10 cellular contexts compared by ENCODE assay signal in genomic region chr17:77349976-77350830, GRCh38.
DNase-seq lines count a peak whose midpoint lies in the region; ATAC-seq and TF ChIP-seq lines count a peak whose summit lies in the region.
"Had no signal": no experiment of that assay in that cellular context is flagged by ENCODE, and none has a peak within 500 bp of the region (broad histone marks: within the 10 kb centered on the region; RNA-seq: fewer than 3 reads in every experiment).

No MANE protein-coding gene starts in this region.

- no peaks in the 10 kb centered on the region for H3K9me3 ChIP-seq in mucosa of descending colon
- no peaks in the 10 kb centered on the region for H3K9me3 ChIP-seq in effector memory CD4-positive, alpha-beta T cell (ENCODE audit: control insufficient read depth, low read length)

- DNase-seq in AG08395 (ENCODE audit: low spot score): peak; percentile 52
- peak; percentile 70 for DNase-seq in HFF-Myc (ENCODE audit: extremely low read depth, low read depth)
- peak; percentile 75 for DNase-seq in fibroblast of gingiva (ENCODE audit: low read depth)
- DNase-seq in mucosa of descending colon: peak in 1 of 3 donors; percentile 61
- no peak for DNase-seq in NCI-H345 (lab: John Stamatoyannopoulos, UW)
- DNase-seq in effector memory CD4-positive, alpha-beta T cell: no peak
- DNase-seq: NCI-H187, SHP77 had no signal

- intact Hi-C loops in mucosa of descending colon (cut with DNase I, micrococcal nuclease): no loop called here

- no peak overlapping the region for H3K27ac ChIP-seq in effector memory CD4-positive, alpha-beta T cell (ENCODE audit: insufficient read depth, low read length, poor library complexity, severe bottlenecking)

- H3K4me3 ChIP-seq in HFF-Myc (replicated peaks; ENCODE audit: low read depth, low read length): no peak overlapping the region
- no peak overlapping the region for H3K4me3 ChIP-seq in mucosa of descending colon
- H3K4me3 ChIP-seq in effector memory CD4-positive, alpha-beta T cell (ENCODE audit: insufficient read depth, low read depth, low read length, poor library complexity, severe bottlenecking): no peak overlapping the region

- peaks cover 21% of the 10 kb centered on the region for H3K4me1 ChIP-seq in mucosa of descending colon (ENCODE audit: low read depth)
- peaks cover 14% of the 10 kb centered on the region for H3K4me1 ChIP-seq in effector memory CD4-positive, alpha-beta T cell (ENCODE audit: control insufficient read depth, insufficient read depth, low read length, poor library complexity, severe bottlenecking)

- TF ChIP-seq CTCF in HFF-Myc (IDR thresholded peaks at IDR 0.05; ENCODE audit: low read depth, low read length, missing control alignments) (no peak), mucosa of descending colon (IDR thresholded peaks at IDR 0.05) (no peak)

- ATAC-seq in mucosa of descending colon (peak; percentile 61), HG03025 (IDR thresholded peaks at IDR 0.05; ENCODE audit: low FRiP score, unreplicated experiment) (no peak), HG03469 (IDR thresholded peaks at IDR 0.05; ENCODE audit: unreplicated experiment) (no peak)

- H3K36me3 ChIP-seq in mucosa of descending colon (ENCODE audit: low read depth): no peaks in the 10 kb centered on the region
- no peaks in the 10 kb centered on the region for H3K36me3 ChIP-seq in effector memory CD4-positive, alpha-beta T cell (ENCODE audit: control insufficient read depth, insufficient read depth, low read length)

- H3K27me3 ChIP-seq in effector memory CD4-positive, alpha-beta T cell (replicated peaks; ENCODE audit: control insufficient read depth, insufficient read depth, low read length, poor library complexity, severe bottlenecking): no peaks in the 10 kb centered on the region

Comparison
In these comparisons a context has a peak if more than half of its experiments do, and no peak if none do; other contexts are left out.
1. DNase-seq: peak in AG08395 (single experiment), HFF-Myc (single experiment) and fibroblast of gingiva (single experiment); none in NCI-H345 (single experiment) and effector memory CD4-positive, alpha-beta T cell (0 of 3).